14 cellular contexts compared by ENCODE assay signal in genomic region chr9:125744616-125745387, GRCh38. TPM values are rescaled to one million over a fixed set of nuclear protein-coding genes. Genes with fewer than 3 reads are reported as not detected.
DNase-seq lines count a peak whose midpoint lies in the region; ATAC-seq, FAIRE-seq and TF ChIP-seq lines count a peak whose summit lies in the region.
"Had no signal": no experiment of that assay in that cellular context is flagged by ENCODE, and none has a peak within 500 bp of the region (broad histone marks: within the 10 kb centered on the region; RNA-seq: fewer than 3 reads in every experiment).

No MANE protein-coding gene starts in this region.

- WGBS in adrenal gland, 4 donors: 83 to 89% (median 88%) methylated on average over 7 of the region's 7 CpGs

- peak overlapping the region; percentile 88 for H3K4me3 Mint-ChIP-seq in activated CD8-positive, alpha-beta memory T cell treated with anti-CD3 and anti-CD28 coated beads, Interleukin-2, amount 10 ng/mL, durations not matched to agents 7 days and 5 days
- peak overlapping the region; percentile 97 to 98 for H3K4me3 Mint-ChIP-seq in stimulated activated naive B cell treated with anti-CD40 and anti-IgM and Interleukin-4, amounts not matched to agents 10 μg/mL and 1 μg/mL and 100 μg/mL, for 72 hours

- FAIRE-seq in RCC 7860 (lab: Jason Lieb, UNC): peak; percentile 93
- FAIRE-seq: H1 had no signal

- CTCF ChIA-PET in activated CD8-positive, alpha-beta memory T cell treated with anti-CD3 and anti-CD28 coated beads, Interleukin-2, amount 10 ng/mL, durations not matched to agents 7 days and 5 days (lab: Charles Lee): interaction anchor here (1.3 to 2.1 kb wide), 3 partner anchors 14 to 337 kb away, joined by 3 to 6 read pairs (median 4); no protein-coding TSS in a partner anchor

- no peaks in the 10 kb centered on the region for H3K9me3 Mint-ChIP-seq in activated CD8-positive, alpha-beta memory T cell treated with anti-CD3 and anti-CD28 coated beads, Interleukin-2, amount 10 ng/mL, durations not matched to agents 7 days and 5 days (ENCODE audit: low read depth)
- no peaks in the 10 kb centered on the region for H3K9me3 Mint-ChIP-seq in stimulated activated naive B cell treated with anti-CD40 and anti-IgM and Interleukin-4, amounts not matched to agents 10 μg/mL and 1 μg/mL and 100 μg/mL, for 72 hours

- H3K4me3 ChIP-seq in fibroblast of the aortic adventitia (ENCODE audit: low read depth, low read length) (no peak overlapping the region), adrenal gland (no peak overlapping the region)
- H3K4me3 ChIP-seq: lung had no signal

- H3K4me1 Mint-ChIP-seq in activated CD8-positive, alpha-beta memory T cell treated with anti-CD3 and anti-CD28 coated beads, Interleukin-2, amount 10 ng/mL, durations not matched to agents 7 days and 5 days: peaks cover 22% of the 10 kb centered on the region
- peaks cover 30 to 43% of the 10 kb centered on the region in 2 donors for H3K4me1 Mint-ChIP-seq in stimulated activated naive B cell treated with anti-CD40 and anti-IgM and Interleukin-4, amounts not matched to agents 10 μg/mL and 1 μg/mL and 100 μg/mL, for 72 hours

- TF ChIP-seq POLR2A in adrenal gland (IDR thresholded peaks at IDR 0.05): no peak

- H3K9me3 ChIP-seq in adrenal gland (replicated peaks in 1 of 3): no peaks in the 10 kb centered on the region
- H3K9me3 ChIP-seq: BE2C had no signal

- no peak for DNase-seq in activated CD8-positive, alpha-beta memory T cell treated with anti-CD3 and anti-CD28 coated beads, Interleukin-2, amount 10 ng/mL, durations not matched to agents 7 days and 5 days
- DNase-seq in activated CD8-positive, alpha-beta memory T cell treated with anti-CD3 and anti-CD28 coated beads for 24 hours: no peak
- DNase-seq in RCC 7860 (ENCODE audit: low spot score): peak; percentile 85
- peak; percentile 45 for DNase-seq in fibroblast of the aortic adventitia (ENCODE audit: low read depth)
- no peak for DNase-seq in stimulated activated naive B cell treated with anti-CD40 and anti-IgM and Interleukin-4, amounts not matched to agents 10 μg/mL and 1 μg/mL and 100 μg/mL, for 72 hours
- DNase-seq in AML-193 (lab: John Stamatoyannopoulos, UW): no peak
- DNase-seq in adrenal gland: no peak
- no peak for DNase-seq in activated gamma-delta T cell (lab: John Stamatoyannopoulos, UW)
- DNase-seq: activated naive CD4-positive, alpha-beta T cell; BE2C; NCI-H2081; stimulated activated CD4-positive, alpha-beta T cell treated with anti-CD3 and anti-CD28 coated beads, Interleukin-2, amount 100 ng/mL, for 24 hours had no signal

- H3K27me3 ChIP-seq in adrenal gland: no peaks in the 10 kb centered on the region
- H3K27me3 ChIP-seq: BE2C had no signal

- TF ChIP-seq CTCF in fibroblast of the aortic adventitia (IDR thresholded peaks at IDR 0.05; ENCODE audit: insufficient read depth, low read length): no peak
- no peak for TF ChIP-seq CTCF in adrenal gland (IDR thresholded peaks at IDR 0.05)

- intact Hi-C loops in adrenal gland (cut with DNase I): loop anchor here in 1 of 2 donors (5.0 kb wide), 2 partner anchors 77 to 333 kb away; no protein-coding TSS in a partner anchor

- H3K4me1 ChIP-seq in adrenal gland (replicated peaks in 1 of 2): peaks cover 0 to 14% of the 10 kb centered on the region in 2 donors
- H3K4me1 ChIP-seq: BE2C had no signal

- peaks cover 29% of the 10 kb centered on the region for H3K27me3 Mint-ChIP-seq in activated CD8-positive, alpha-beta memory T cell treated with anti-CD3 and anti-CD28 coated beads, Interleukin-2, amount 10 ng/mL, durations not matched to agents 7 days and 5 days
- no peaks in the 10 kb centered on the region for H3K27me3 Mint-ChIP-seq in stimulated activated naive B cell treated with anti-CD40 and anti-IgM and Interleukin-4, amounts not matched to agents 10 μg/mL and 1 μg/mL and 100 μg/mL, for 72 hours

- no peak for ATAC-seq in activated CD8-positive, alpha-beta memory T cell treated with anti-CD3 and anti-CD28 coated beads, Interleukin-2, amount 10 ng/mL, durations not matched to agents 7 days and 5 days
- no peak for ATAC-seq in stimulated activated naive B cell treated with anti-CD40 and anti-IgM and Interleukin-4, amounts not matched to agents 10 μg/mL and 1 μg/mL and 100 μg/mL, for 72 hours (replicated peaks)

- no peak overlapping the region for H3K27ac Mint-ChIP-seq in activated CD8-positive, alpha-beta memory T cell treated with anti-CD3 and anti-CD28 coated beads, Interleukin-2, amount 10 ng/mL, durations not matched to agents 7 days and 5 days
- H3K27ac Mint-ChIP-seq in stimulated activated naive B cell treated with anti-CD40 and anti-IgM and Interleukin-4, amounts not matched to agents 10 μg/mL and 1 μg/mL and 100 μg/mL, for 72 hours: peak overlapping the region; percentile 99

- peaks cover 10% of the 10 kb centered on the region for H3K36me3 Mint-ChIP-seq in activated CD8-positive, alpha-beta memory T cell treated with anti-CD3 and anti-CD28 coated beads, Interleukin-2, amount 10 ng/mL, durations not matched to agents 7 days and 5 days
- peaks cover 3 to 12% of the 10 kb centered on the region in 2 donors for H3K36me3 Mint-ChIP-seq in stimulated activated naive B cell treated with anti-CD40 and anti-IgM and Interleukin-4, amounts not matched to agents 10 μg/mL and 1 μg/mL and 100 μg/mL, for 72 hours

- H3K27ac ChIP-seq in adrenal gland: no peak overlapping the region

- no peaks in the 10 kb centered on the region for H3K36me3 ChIP-seq in adrenal gland (replicated peaks in 1 of 2)
- H3K36me3 ChIP-seq: BE2C had no signal

RNA-seq across cellular contexts. Expression of gene PBX3, which starts 2.4 kb away (rescaled TPM):
- total RNA-seq in activated CD8-positive, alpha-beta memory T cell treated with anti-CD3 and anti-CD28 coated beads, Interleukin-2, amount 10 ng/mL, durations not matched to agents 7 days and 5 days: 10 to 100 TPM; 20.2 to 20.7 TPM
- total RNA-seq in fibroblast of the aortic adventitia (ENCODE audit: low replicate concordance) (42.6 and 62.4 TPM in 2 replicates), adrenal gland (100 to 1,000 TPM in 7 of 8 donors, 10 to 100 TPM in 1; 55.3 to 231 (median 138) TPM)
- polyA plus RNA-seq in adrenal gland: 10 to 100 TPM; 43.4 to 57.8 (median 56.1) TPM

RNA-seq across cellular contexts. Expression of gene MAPKAP1, which starts 37.8 kb away (rescaled TPM):
- 10 to 100 TPM; 53.2 to 59.4 TPM for total RNA-seq in activated CD8-positive, alpha-beta memory T cell treated with anti-CD3 and anti-CD28 coated beads, Interleukin-2, amount 10 ng/mL, durations not matched to agents 7 days and 5 days
- 90.6 and 95.0 TPM in 2 replicates for total RNA-seq in fibroblast of the aortic adventitia (ENCODE audit: low replicate concordance)
- total RNA-seq in adrenal gland: 100 to 1,000 TPM in 5 of 8 donors, 10 to 100 TPM in 3; 72.2 to 156 (median 113) TPM
- 10 to 100 TPM; 73.8 to 94.2 (median 86.2) TPM for polyA plus RNA-seq in adrenal gland

Comparison
In these comparisons a context has a peak if more than half of its experiments do, and no peak if none do; other contexts are left out.
1. DNase-seq: peak in RCC 7860 (single experiment) and fibroblast of the aortic adventitia (single experiment); none in activated CD8-positive, alpha-beta memory T cell treated with anti-CD3 and anti-CD28 coated beads, Interleukin-2, amount 10 ng/mL, durations not matched to agents 7 days and 5 days (single experiment), activated CD8-positive, alpha-beta memory T cell treated with anti-CD3 and anti-CD28 coated beads for 24 hours (single experiment), stimulated activated naive B cell treated with anti-CD40 and anti-IgM and Interleukin-4, amounts not matched to agents 10 μg/mL and 1 μg/mL and 100 μg/mL, for 72 hours (single experiment), AML-193 (0 of 2), adrenal gland (0 of 7) and activated gamma-delta T cell (single experiment).